Comparison of ENCODE assay signal across 1 cellular context in the genomic region with DNA sequence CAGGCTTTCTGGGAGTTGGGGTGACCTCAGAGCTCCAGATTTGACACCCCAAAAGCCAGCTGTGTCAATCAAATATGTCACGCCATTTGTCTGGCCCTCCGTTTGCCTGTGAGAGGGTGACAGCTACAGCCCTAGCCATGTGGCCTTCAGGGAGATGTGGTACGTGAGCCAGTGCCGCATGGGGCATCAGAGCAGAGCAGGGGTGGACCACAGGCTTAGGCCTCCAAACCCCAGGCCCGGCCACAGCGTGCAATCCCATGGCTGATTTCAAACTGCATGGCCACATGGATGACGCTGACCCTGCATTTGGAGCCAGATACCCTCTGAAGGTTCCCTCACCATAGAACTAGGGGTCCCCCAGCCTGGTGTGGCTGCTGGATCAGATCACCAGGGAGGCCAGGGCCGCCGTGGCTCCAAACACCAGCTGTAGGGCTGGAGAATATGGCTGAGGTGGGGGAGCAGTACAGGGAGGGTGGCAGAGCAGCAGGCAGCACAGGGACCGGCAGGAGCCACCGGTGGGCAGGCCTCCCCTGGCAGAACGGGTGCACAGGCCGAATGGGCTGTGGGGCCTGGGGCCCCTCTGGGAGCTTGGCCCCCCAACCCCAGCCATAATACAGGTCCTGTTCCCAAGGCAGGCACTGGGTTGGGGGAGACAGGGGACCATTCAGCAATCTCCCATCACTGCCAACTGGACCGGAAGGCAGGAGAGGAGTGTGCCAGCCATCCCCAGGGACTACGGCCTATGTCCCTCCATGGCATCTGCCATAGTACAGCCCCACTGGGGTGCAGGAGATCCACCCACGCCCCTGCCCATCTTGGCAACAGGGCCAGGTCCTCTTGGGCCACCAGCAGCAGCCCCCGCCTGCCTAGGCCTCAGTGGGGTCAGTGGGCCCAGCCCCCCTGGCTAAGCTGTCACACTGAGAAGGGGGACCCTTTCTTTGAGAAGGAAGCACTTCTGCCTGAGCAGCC.
TF ChIP-seq lines count a peak whose summit lies in the region.

No MANE protein-coding gene starts in this region.

TF ChIP-seq in GM23338, 12 proteins besides CTCF, POLR2A, EP300 and RAD21:
- no peak for TF ChIP-seq POLR2AphosphoS5 (IDR thresholded peaks at IDR 0.05; ENCODE audit: low read depth)
- TF ChIP-seq CREB1 (CRISPR knock-in tag; IDR thresholded peaks at IDR 0.05; ENCODE audit: low read depth), result no peak
- TF ChIP-seq EZH2phosphoT487 (IDR thresholded peaks at IDR 0.05; ENCODE audit: unreplicated experiment), result no peak
- TF ChIP-seq ZNF331 (CRISPR knock-in tag; IDR thresholded peaks at IDR 0.05; ENCODE audit: low read depth), result no peak
- TF ChIP-seq JUNB (IDR thresholded peaks at IDR 0.05; ENCODE audit: unreplicated experiment), result no peak
- TF ChIP-seq ZNF114 (CRISPR knock-in tag; IDR thresholded peaks at IDR 0.05), result no peak
- TF ChIP-seq, protein P1, sequence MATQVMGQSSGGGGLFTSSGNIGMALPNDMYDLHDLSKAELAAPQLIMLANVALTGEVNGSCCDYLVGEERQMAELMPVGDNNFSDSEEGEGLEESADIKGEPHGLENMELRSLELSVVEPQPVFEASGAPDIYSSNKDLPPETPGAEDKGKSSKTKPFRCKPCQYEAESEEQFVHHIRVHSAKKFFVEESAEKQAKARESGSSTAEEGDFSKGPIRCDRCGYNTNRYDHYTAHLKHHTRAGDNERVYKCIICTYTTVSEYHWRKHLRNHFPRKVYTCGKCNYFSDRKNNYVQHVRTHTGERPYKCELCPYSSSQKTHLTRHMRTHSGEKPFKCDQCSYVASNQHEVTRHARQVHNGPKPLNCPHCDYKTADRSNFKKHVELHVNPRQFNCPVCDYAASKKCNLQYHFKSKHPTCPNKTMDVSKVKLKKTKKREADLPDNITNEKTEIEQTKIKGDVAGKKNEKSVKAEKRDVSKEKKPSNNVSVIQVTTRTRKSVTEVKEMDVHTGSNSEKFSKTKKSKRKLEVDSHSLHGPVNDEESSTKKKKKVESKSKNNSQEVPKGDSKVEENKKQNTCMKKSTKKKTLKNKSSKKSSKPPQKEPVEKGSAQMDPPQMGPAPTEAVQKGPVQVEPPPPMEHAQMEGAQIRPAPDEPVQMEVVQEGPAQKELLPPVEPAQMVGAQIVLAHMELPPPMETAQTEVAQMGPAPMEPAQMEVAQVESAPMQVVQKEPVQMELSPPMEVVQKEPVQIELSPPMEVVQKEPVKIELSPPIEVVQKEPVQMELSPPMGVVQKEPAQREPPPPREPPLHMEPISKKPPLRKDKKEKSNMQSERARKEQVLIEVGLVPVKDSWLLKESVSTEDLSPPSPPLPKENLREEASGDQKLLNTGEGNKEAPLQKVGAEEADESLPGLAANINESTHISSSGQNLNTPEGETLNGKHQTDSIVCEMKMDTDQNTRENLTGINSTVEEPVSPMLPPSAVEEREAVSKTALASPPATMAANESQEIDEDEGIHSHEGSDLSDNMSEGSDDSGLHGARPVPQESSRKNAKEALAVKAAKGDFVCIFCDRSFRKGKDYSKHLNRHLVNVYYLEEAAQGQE (IDR thresholded peaks at IDR 0.05; ENCODE audit: unreplicated experiment), result no peak
- no peak for TF ChIP-seq ZNF462 (CRISPR knock-in tag; IDR thresholded peaks at IDR 0.05)
- no peak for TF ChIP-seq ETS1 (IDR thresholded peaks at IDR 0.05)
- TF ChIP-seq EZH2 (IDR thresholded peaks at IDR 0.05; ENCODE audit: low read depth, unreplicated experiment), result no peak
- TF ChIP-seq STAT1 (IDR thresholded peaks at IDR 0.05; ENCODE audit: unreplicated experiment), result no peak
- no peak for TF ChIP-seq NANOG (IDR thresholded peaks at IDR 0.05; ENCODE audit: borderline replicate concordance)
